Comparison of ENCODE assay signal across 11 cellular contexts in genomic region chr5:1137567-1138444, GRCh38. TPM values are rescaled to one million over a fixed set of nuclear protein-coding genes. Genes with fewer than 3 reads are reported as not detected.
DNase-seq lines count a peak whose midpoint lies in the region; ATAC-seq and TF ChIP-seq lines count a peak whose summit lies in the region.
"Had no signal": no experiment of that assay in that cellular context is flagged by ENCODE, and none has a peak within 500 bp of the region (broad histone marks: within the 10 kb centered on the region; RNA-seq: fewer than 3 reads in every experiment).

No MANE protein-coding gene starts in this region.

- no peak overlapping the region for H3K27ac Mint-ChIP-seq in activated naive CD4-positive, alpha-beta T cell treated with anti-CD3 and anti-CD28 coated beads, Interleukin-2, amount 10 ng/mL, durations not matched to agents 7 days and 5 days
- H3K27ac Mint-ChIP-seq in activated naive CD4-positive, alpha-beta T cell treated with anti-CD3 and anti-CD28 coated beads for 36 hours, result no peak overlapping the region

- H3K27me3 Mint-ChIP-seq in activated naive CD4-positive, alpha-beta T cell treated with anti-CD3 and anti-CD28 coated beads, Interleukin-2, amount 10 ng/mL, durations not matched to agents 7 days and 5 days, result peaks cover 57% of the 10 kb centered on the region
- H3K27me3 Mint-ChIP-seq in activated naive CD4-positive, alpha-beta T cell treated with anti-CD3 and anti-CD28 coated beads for 36 hours (ENCODE audit: low read depth), result peaks cover 5% of the 10 kb centered on the region

- H3K4me3 ChIP-seq in Panc1 (ENCODE audit: low read depth in 2 of 2, low read length in 2 of 2), result no peak overlapping the region
- H3K4me3 ChIP-seq in upper lobe of right lung, result no peak overlapping the region
- no peak overlapping the region for H3K4me3 ChIP-seq in H7 (ENCODE audit: insufficient read depth, low read depth, low read length)

- POLR2A ChIA-PET in Panc1 (lab: Charles Lee), result no interaction called here

- peak overlapping the region; percentile 84 for H3K27ac ChIP-seq in Panc1 (ENCODE audit: low read length)
- no peak overlapping the region for H3K27ac ChIP-seq in upper lobe of right lung

- CTCF ChIA-PET in activated naive CD4-positive, alpha-beta T cell treated with anti-CD3 and anti-CD28 coated beads, Interleukin-2, amount 10 ng/mL, durations not matched to agents 7 days and 5 days (lab: Charles Lee), result interaction anchor here (0.9 to 4.5 kb wide), 6 partner anchors 15 to 469 kb away, joined by 3 to 41 read pairs (median 4); no protein-coding TSS in a partner anchor
- CTCF ChIA-PET in activated naive CD4-positive, alpha-beta T cell treated with anti-CD3 and anti-CD28 coated beads for 36 hours (lab: Charles Lee), result interaction anchor here (0.7 to 1.7 kb wide), 5 partner anchors 37 to 507 kb away, joined by 3 to 5 read pairs (median 4); no protein-coding TSS in a partner anchor
- CTCF ChIA-PET in Panc1 (lab: Charles Lee), result interaction anchor here (0.6 kb wide), 2 partner anchors 31 to 128 kb away, joined by 4 to 9 read pairs; no protein-coding TSS in a partner anchor

- H3K4me1 ChIP-seq in Panc1 (ENCODE audit: control insufficient read depth, insufficient read depth, low read length) (peaks cover 49% of the 10 kb centered on the region), upper lobe of right lung (peaks cover 7% of the 10 kb centered on the region)

- no TSS peak for BruUV-seq in Panc1 (replicated peaks; lab: Mats Ljungman, UMichigan)

- TF ChIP-seq CTCF in Panc1 (IDR thresholded peaks at IDR 0.05) (no peak), upper lobe of right lung (IDR thresholded peaks at IDR 0.05) (no peak)

- no peak overlapping the region for H3K4me3 Mint-ChIP-seq in activated naive CD4-positive, alpha-beta T cell treated with anti-CD3 and anti-CD28 coated beads, Interleukin-2, amount 10 ng/mL, durations not matched to agents 7 days and 5 days
- H3K4me3 Mint-ChIP-seq in activated naive CD4-positive, alpha-beta T cell treated with anti-CD3 and anti-CD28 coated beads for 36 hours, result no peak overlapping the region
- H3K4me3 Mint-ChIP-seq: central memory CD8-positive, alpha-beta T cell had no signal

- peaks cover 12% of the 10 kb centered on the region for H3K4me1 Mint-ChIP-seq in activated naive CD4-positive, alpha-beta T cell treated with anti-CD3 and anti-CD28 coated beads, Interleukin-2, amount 10 ng/mL, durations not matched to agents 7 days and 5 days
- H3K4me1 Mint-ChIP-seq in activated naive CD4-positive, alpha-beta T cell treated with anti-CD3 and anti-CD28 coated beads for 36 hours (ENCODE audit: low read depth), result peaks cover 3% of the 10 kb centered on the region

- DNase-seq in activated naive CD4-positive, alpha-beta T cell treated with anti-CD3 and anti-CD28 coated beads, Interleukin-2, amount 10 ng/mL, durations not matched to agents 7 days and 5 days, result peak; percentile 38
- no peak for DNase-seq in activated naive CD4-positive, alpha-beta T cell treated with anti-CD3 and anti-CD28 coated beads for 36 hours
- DNase-seq in Panc1 (ENCODE audit: low read depth, low spot score) (no peak), left kidney (ENCODE audit: low read depth, low spot score) (peak; percentile 56), upper lobe of right lung (no peak), NCI-H2227 treated with DMSO at 0.1 percent for 48 hours (lab: John Stamatoyannopoulos, UW) (no peak), H7 (no peak)
- DNase-seq: NCI-H2081 treated with DMSO at 0.1 percent for 48 hours, NCI-H748 treated with DMSO at 0.1 percent for 48 hours had no signal

- peaks cover 12% of the 10 kb centered on the region for H3K9me3 Mint-ChIP-seq in activated naive CD4-positive, alpha-beta T cell treated with anti-CD3 and anti-CD28 coated beads, Interleukin-2, amount 10 ng/mL, durations not matched to agents 7 days and 5 days
- H3K9me3 Mint-ChIP-seq in activated naive CD4-positive, alpha-beta T cell treated with anti-CD3 and anti-CD28 coated beads for 36 hours, result no peaks in the 10 kb centered on the region
- H3K9me3 Mint-ChIP-seq: central memory CD8-positive, alpha-beta T cell had no signal

- ATAC-seq in Panc1, result no peak
- ATAC-seq in upper lobe of right lung, result peak; percentile 31
- ATAC-seq in GM19452 (IDR thresholded peaks at IDR 0.05; ENCODE audit: unreplicated experiment), result no peak

- H3K9me3 ChIP-seq in Panc1 (ENCODE audit: control insufficient read depth, insufficient read depth, low read depth, low read length) (no peaks in the 10 kb centered on the region), upper lobe of right lung (no peaks in the 10 kb centered on the region)

- no peaks in the 10 kb centered on the region for H3K36me3 ChIP-seq in Panc1 (ENCODE audit: control insufficient read depth, insufficient read depth, low read length)
- H3K36me3 ChIP-seq in upper lobe of right lung, result no peaks in the 10 kb centered on the region
- H3K36me3 ChIP-seq in H7 (replicated peaks; ENCODE audit: control insufficient read depth, insufficient read depth, low read length), result no peaks in the 10 kb centered on the region

- no peaks in the 10 kb centered on the region for H3K36me3 Mint-ChIP-seq in activated naive CD4-positive, alpha-beta T cell treated with anti-CD3 and anti-CD28 coated beads, Interleukin-2, amount 10 ng/mL, durations not matched to agents 7 days and 5 days
- H3K36me3 Mint-ChIP-seq in activated naive CD4-positive, alpha-beta T cell treated with anti-CD3 and anti-CD28 coated beads for 36 hours (ENCODE audit: low read depth), result no peaks in the 10 kb centered on the region

- intact Hi-C loops in activated naive CD4-positive, alpha-beta T cell treated with anti-CD3 and anti-CD28 coated beads for 36 hours (cut with micrococcal nuclease), result no loop called here
- intact Hi-C loops in Panc1 (cut with micrococcal nuclease; ENCODE audit: unreplicated experiment), result no loop called here
- intact Hi-C loops in upper lobe of right lung (cut with DNase I), result loop anchor here (10.0 kb wide), 1 partner anchor 133 kb away; the partner anchor contains the start of gene NKD2

- H3K27me3 ChIP-seq in Panc1 (ENCODE audit: control insufficient read depth, insufficient read depth, low read length) (no peaks in the 10 kb centered on the region), upper lobe of right lung (no peaks in the 10 kb centered on the region), H7 (ENCODE audit: control insufficient read depth, insufficient read depth, low read length) (no peaks in the 10 kb centered on the region)

- in situ Hi-C loops in Panc1 (cut with HindIII; ENCODE audit: low pct_unique_long_range_greater_than_20kb, low sequenced_read_pairs), result no loop called here

RNA-seq across cellular contexts. Expression of gene SLC12A7, which starts 25.9 kb away (rescaled TPM):
- 10 to 100 TPM; 12.6 to 13.6 TPM for total RNA-seq in activated naive CD4-positive, alpha-beta T cell treated with anti-CD3 and anti-CD28 coated beads for 36 hours
- total RNA-seq in Panc1 (2021; ENCODE audit: unreplicated experiment), result 297 TPM
- 468 TPM for polyA plus RNA-seq in Panc1 (2012; ENCODE audit: insufficient read length)
- total RNA-seq in upper lobe of right lung, result 49.6 TPM
- total RNA-seq in H7 (2014; rRNA removed; shearing (Covaris generic)), result 17.7 and 19.8 TPM in 2 replicates

Comparison
In these comparisons a context has a peak if more than half of its experiments do, and no peak if none do; other contexts are left out.
1. DNase-seq: peak in activated naive CD4-positive, alpha-beta T cell treated with anti-CD3 and anti-CD28 coated beads, Interleukin-2, amount 10 ng/mL, durations not matched to agents 7 days and 5 days (single experiment) and left kidney (single experiment); none in activated naive CD4-positive, alpha-beta T cell treated with anti-CD3 and anti-CD28 coated beads for 36 hours (single experiment), Panc1 (single experiment), upper lobe of right lung (single experiment), NCI-H2227 treated with DMSO at 0.1 percent for 48 hours (single experiment) and H7 (single experiment).